8 cellular contexts compared by ENCODE assay signal in genomic region chr7:5701085-5701914, GRCh38.
DNase-seq lines count a peak whose midpoint lies in the region; ATAC-seq and TF ChIP-seq lines count a peak whose summit lies in the region.

No MANE protein-coding gene starts in this region.

- H3K36me3 ChIP-seq in GM23338 (ENCODE audit: insufficient read depth) (no peaks in the 10 kb centered on the region), ascending aorta (peaks cover 11 to 28% of the 10 kb centered on the region in 2 donors)

- H4K20me1 ChIP-seq in GM23338 (replicated peaks; ENCODE audit: insufficient read depth): no peaks in the 10 kb centered on the region

- H3K27me3 ChIP-seq in GM23338 (ENCODE audit: insufficient read depth) (no peaks in the 10 kb centered on the region), foreskin keratinocyte (no peaks in the 10 kb centered on the region), ascending aorta (no peaks in the 10 kb centered on the region)

- peaks cover 9% of the 10 kb centered on the region; the same call in 2 of the 3 replicates for H3K4me1 Mint-ChIP-seq in GM23338

- H3K36me3 Mint-ChIP-seq in GM23338 (ENCODE audit: low read depth): peaks cover 3% of the 10 kb centered on the region

- no peaks in the 10 kb centered on the region for H3K9me2 ChIP-seq in GM23338 (ENCODE audit: insufficient read depth)

- no peaks in the 10 kb centered on the region for H3K79me2 ChIP-seq in GM23338 (replicated peaks; ENCODE audit: insufficient read depth)

- intact Hi-C loops in ascending aorta (cut with DNase I): loop anchor here (5.0 kb wide), 1 partner anchor 34 kb away; no protein-coding TSS in a partner anchor
- intact Hi-C loops in left colon (cut with DNase I, micrococcal nuclease): loop anchor here in 1 of 2 donors (10.0 kb wide), 1 partner anchor 206 kb away; no protein-coding TSS in a partner anchor

- H3K27me3 Mint-ChIP-seq in GM23338 (ENCODE audit: insufficient read depth, low read depth, poor library complexity): peaks cover 3% of the 10 kb centered on the region

- no peak overlapping the region for H2AFZ ChIP-seq in GM23338

- peak overlapping the region; percentile 47 for H3K27ac Mint-ChIP-seq in GM23338

- H3K27ac ChIP-seq in GM23338 (ENCODE audit: low read depth) (no peak overlapping the region), foreskin keratinocyte (peak overlapping the region; percentile 58), ascending aorta (no peak overlapping the region)

- no peak overlapping the region for H3K4me3 ChIP-seq in GM23338
- no peak overlapping the region for H3K4me3 ChIP-seq in ascending aorta

- H3F3A ChIP-seq in GM23338 (replicated peaks; ENCODE audit: low read depth): no peaks in the 10 kb centered on the region

- H3K4me2 ChIP-seq in GM23338: no peak overlapping the region

- no peaks in the 10 kb centered on the region for H3K9me3 ChIP-seq in ascending aorta

- ATAC-seq in GM23338 (no peak), foreskin keratinocyte (peak; percentile 86), GM21786 (IDR thresholded peaks at IDR 0.05; ENCODE audit: unreplicated experiment) (no peak), left colon (no peak)

- DNase-seq in GM23338 (ENCODE audit: low spot score) (no peak), foreskin keratinocyte (peak; percentile 52 to 68), NCI-H526 treated with DMSO at 0.1 percent for 48 hours (lab: John Stamatoyannopoulos, UW) (no peak), ascending aorta (ENCODE audit: low spot score in 2 of 2) (no peak), left colon (no peak)
- peak; percentile 46 to 50 for DNase-seq in activated CD4-positive, alpha-beta T cell treated with anti-CD3 and anti-CD28 coated beads, Interleukin-2, amount 50 U/mL, for 4 hours
- peak; percentile 50 to 62 (median 54) for DNase-seq in stimulated activated CD4-positive, alpha-beta T cell treated with anti-CD3 and anti-CD28 coated beads, TNF-alpha, amount 100 ng/mL, for 48 hours (ENCODE audit: low read depth in 3 of 3)

- TF ChIP-seq CTCF in GM23338 (conservative IDR thresholded peaks at IDR 0.05; ENCODE audit: low read depth in 2 of 2): no peak
- TF ChIP-seq CTCF in foreskin keratinocyte (conservative IDR thresholded peaks at IDR 0.05): no peak
- no peak for TF ChIP-seq CTCF in ascending aorta (IDR thresholded peaks at IDR 0.05)

- H3K4me1 ChIP-seq in GM23338 (ENCODE audit: insufficient read depth): peaks cover 3% of the 10 kb centered on the region; the same call in 1 of the 2 replicates
- peaks cover 12% of the 10 kb centered on the region for H3K4me1 ChIP-seq in foreskin keratinocyte
- H3K4me1 ChIP-seq in ascending aorta: peaks cover 25 to 35% of the 10 kb centered on the region in 2 donors

- no peak overlapping the region for H3K4me3 Mint-ChIP-seq in GM23338

- H3K9me3 Mint-ChIP-seq in GM23338: no peaks in the 10 kb centered on the region

TF ChIP-seq in GM23338, 12 proteins besides CTCF, POLR2A, EP300 and RAD21 (continues in another document):
- TF ChIP-seq JUNB (IDR thresholded peaks at IDR 0.05; ENCODE audit: unreplicated experiment) (no peak), EZH2phosphoT487 (IDR thresholded peaks at IDR 0.05; ENCODE audit: unreplicated experiment) (no peak), EZH2 (IDR thresholded peaks at IDR 0.05; ENCODE audit: low read depth, unreplicated experiment) (no peak), POLR2AphosphoS5 (IDR thresholded peaks at IDR 0.05; ENCODE audit: low read depth) (no peak), STAT1 (IDR thresholded peaks at IDR 0.05; ENCODE audit: unreplicated experiment) (no peak), CREB1 (CRISPR knock-in tag; IDR thresholded peaks at IDR 0.05; ENCODE audit: low read depth) (no peak), ZNF462 (CRISPR knock-in tag; IDR thresholded peaks at IDR 0.05) (no peak), ZNF331 (CRISPR knock-in tag; IDR thresholded peaks at IDR 0.05; ENCODE audit: low read depth) (no peak)
- TF ChIP-seq, protein P1, sequence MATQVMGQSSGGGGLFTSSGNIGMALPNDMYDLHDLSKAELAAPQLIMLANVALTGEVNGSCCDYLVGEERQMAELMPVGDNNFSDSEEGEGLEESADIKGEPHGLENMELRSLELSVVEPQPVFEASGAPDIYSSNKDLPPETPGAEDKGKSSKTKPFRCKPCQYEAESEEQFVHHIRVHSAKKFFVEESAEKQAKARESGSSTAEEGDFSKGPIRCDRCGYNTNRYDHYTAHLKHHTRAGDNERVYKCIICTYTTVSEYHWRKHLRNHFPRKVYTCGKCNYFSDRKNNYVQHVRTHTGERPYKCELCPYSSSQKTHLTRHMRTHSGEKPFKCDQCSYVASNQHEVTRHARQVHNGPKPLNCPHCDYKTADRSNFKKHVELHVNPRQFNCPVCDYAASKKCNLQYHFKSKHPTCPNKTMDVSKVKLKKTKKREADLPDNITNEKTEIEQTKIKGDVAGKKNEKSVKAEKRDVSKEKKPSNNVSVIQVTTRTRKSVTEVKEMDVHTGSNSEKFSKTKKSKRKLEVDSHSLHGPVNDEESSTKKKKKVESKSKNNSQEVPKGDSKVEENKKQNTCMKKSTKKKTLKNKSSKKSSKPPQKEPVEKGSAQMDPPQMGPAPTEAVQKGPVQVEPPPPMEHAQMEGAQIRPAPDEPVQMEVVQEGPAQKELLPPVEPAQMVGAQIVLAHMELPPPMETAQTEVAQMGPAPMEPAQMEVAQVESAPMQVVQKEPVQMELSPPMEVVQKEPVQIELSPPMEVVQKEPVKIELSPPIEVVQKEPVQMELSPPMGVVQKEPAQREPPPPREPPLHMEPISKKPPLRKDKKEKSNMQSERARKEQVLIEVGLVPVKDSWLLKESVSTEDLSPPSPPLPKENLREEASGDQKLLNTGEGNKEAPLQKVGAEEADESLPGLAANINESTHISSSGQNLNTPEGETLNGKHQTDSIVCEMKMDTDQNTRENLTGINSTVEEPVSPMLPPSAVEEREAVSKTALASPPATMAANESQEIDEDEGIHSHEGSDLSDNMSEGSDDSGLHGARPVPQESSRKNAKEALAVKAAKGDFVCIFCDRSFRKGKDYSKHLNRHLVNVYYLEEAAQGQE (IDR thresholded peaks at IDR 0.05; ENCODE audit: unreplicated experiment): no peak

Comparison
In these comparisons a context has a peak if more than half of its experiments do, and no peak if none do; other contexts are left out.
1. DNase-seq: peak in activated CD4-positive, alpha-beta T cell treated with anti-CD3 and anti-CD28 coated beads, Interleukin-2, amount 50 U/mL, for 4 hours (2 of 2), foreskin keratinocyte (2 of 2) and stimulated activated CD4-positive, alpha-beta T cell treated with anti-CD3 and anti-CD28 coated beads, TNF-alpha, amount 100 ng/mL, for 48 hours (3 of 3); none in GM23338 (single experiment), NCI-H526 treated with DMSO at 0.1 percent for 48 hours (single experiment), ascending aorta (0 of 2) and left colon (0 of 2).